Comparison of ENCODE assay signal across 25 cellular contexts in the genomic region with DNA sequence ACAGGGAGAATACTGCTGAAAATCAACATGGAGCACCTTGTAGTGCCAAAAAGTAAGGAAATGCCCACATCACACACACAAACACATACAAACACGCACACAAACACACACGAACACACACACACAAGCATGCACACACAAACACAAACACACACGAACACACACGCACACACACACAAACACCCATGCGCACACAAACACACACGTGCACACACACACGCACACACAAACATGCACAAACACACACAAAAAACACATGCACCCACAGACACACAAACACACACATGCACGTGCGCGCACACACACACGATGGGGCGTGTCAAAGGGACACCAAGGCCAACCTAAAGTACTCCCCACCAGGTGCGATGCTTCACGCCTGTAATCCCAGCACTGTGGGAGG.
"Had no signal": no experiment of that assay in that cellular context is flagged by ENCODE, and none has a peak within 500 bp of the region (broad histone marks: within the 10 kb centered on the region; RNA-seq: fewer than 3 reads in every experiment).

No MANE protein-coding gene starts in this region.

- H3K9ac ChIP-seq: KMS-11, SK-N-SH had no signal

- H3K27me3 ChIP-seq: adrenal gland, Peyer's patch had no signal

- H3K4me2 ChIP-seq: KMS-11, SK-N-SH had no signal

- H3K4me1 ChIP-seq: adrenal gland, Peyer's patch, SJSA1 had no signal

- ATAC-seq: activated CD8-positive, alpha-beta T cell treated with anti-CD3 and anti-CD28 coated beads for 36 hours; activated naive CD4-positive, alpha-beta T cell treated with anti-CD3 and anti-CD28 coated beads, Interleukin-2, amount 50 U/mL, for 72 hours; activated T-cell treated with anti-CD3 and anti-CD28 coated beads, Interleukin-2, amount 50 U/mL, for 4 hours; PC-3 had no signal

- H3K27ac ChIP-seq: adrenal gland, KMS-11, Peyer's patch, SJSA1 had no signal

- H3K9me3 ChIP-seq: adrenal gland, SJSA1, SK-N-SH had no signal

- DNase-seq: activated CD4-positive, alpha-beta T cell treated with anti-CD3 and anti-CD28 coated beads, Interleukin-2, amount 10 ng/mL, durations not matched to agents 24 days and 14 days; activated CD4-positive, alpha-beta T cell treated with anti-CD3 and anti-CD28 coated beads, Interleukin-2, amount 50 U/mL, for 4 hours; activated CD8-positive, alpha-beta T cell treated with anti-CD3 and anti-CD28 coated beads for 36 hours; activated gamma-delta T cell treated with Interleukin-2 at 50 U/mL for 16 hours; activated naive CD4-positive, alpha-beta T cell treated with anti-CD3 and anti-CD28 coated beads for 36 hours; activated T-cell treated with anti-CD3 and anti-CD28 coated beads for 4 hours; activated T-cell treated with anti-CD3 and anti-CD28 coated beads, Interleukin-2, amount 50 U/mL, for 4 hours; NCI-H1092 treated with DMSO at 0.1 percent for 48 hours; NCI-H1436; NCI-H1694; NCI-H1930; NCI-H2081 treated with DMSO at 0.1 percent for 48 hours; NCI-H510A; NCI-H526; NCI-H748 treated with DMSO at 0.1 percent for 48 hours; NK-92 treated with Interleukin-12 subunit alpha and Interleukin-12 subunit beta, amount 100 ng/mL, for 24 hours; PC-3; Peyer's patch; RPMI8226; SHP77 treated with DMSO at 0.1 percent for 48 hours; SK-N-SH had no signal

- H3K36me3 ChIP-seq: adrenal gland, Peyer's patch, SJSA1 had no signal

- H3K4me3 ChIP-seq: adrenal gland, Peyer's patch, SJSA1 had no signal
